ENCODE assay signal across 16 cellular contexts in genomic region chr2:238743243-238744068, GRCh38.
"Had no signal": no experiment of that assay in that cellular context is flagged by ENCODE, and none has a peak within 500 bp of the region (broad histone marks: within the 10 kb centered on the region; RNA-seq: fewer than 3 reads in every experiment).

No MANE protein-coding gene starts in this region.

- H3K27me3 ChIP-seq: hepatocyte, neutrophil, upper lobe of right lung had no signal

- H3K9me3 Mint-ChIP-seq: activated T-helper 2 cell treated with anti-CD3 and anti-CD28 coated beads, Interferon-gamma antibody, Interleukin-2, Interleukin-4, amounts not matched to agents 10 μg/mL and 5 μg/mL and 100 μg/mL, durations not matched to agents 14 hours and 24 hours and 36 hours; natural killer cell had no signal

- H3K4me1 Mint-ChIP-seq: activated naive CD4-positive, alpha-beta T cell treated with anti-CD3 and anti-CD28 coated beads, Interleukin-2, amount 10 ng/mL, durations not matched to agents 7 days and 5 days; natural killer cell had no signal

- DNase-seq: activated CD4-positive, alpha-beta T cell treated with anti-CD3 and anti-CD28 coated beads, Interleukin-2, amount 50 U/mL, for 48 hours; activated naive CD4-positive, alpha-beta T cell treated with anti-CD3 and anti-CD28 coated beads, Interleukin-2, amount 10 ng/mL, durations not matched to agents 7 days and 5 days; erythroblast; islet precursor cell; left lung; mesenchymal stem cell; natural killer cell; stimulated activated CD4-positive, alpha-beta T cell treated with anti-CD3 and anti-CD28 coated beads, Interleukin-12 subunit alpha, Interleukin-12 subunit beta, amount 100 ng/mL, for 4 hours; stimulated activated CD4-positive, alpha-beta T cell treated with anti-CD3 and anti-CD28 coated beads, Interleukin-2, amount 100 ng/mL, for 24 hours; stomach; upper lobe of right lung had no signal

- H3K27ac ChIP-seq: hepatocyte, left lung, neutrophil, parathyroid adenoma, stomach, thoracic aorta, upper lobe of right lung had no signal

- H3K27ac Mint-ChIP-seq: activated naive CD4-positive, alpha-beta T cell treated with anti-CD3 and anti-CD28 coated beads, Interleukin-2, amount 10 ng/mL, durations not matched to agents 7 days and 5 days; activated T-helper 2 cell treated with anti-CD3 and anti-CD28 coated beads, Interferon-gamma antibody, Interleukin-2, Interleukin-4, amounts not matched to agents 10 μg/mL and 5 μg/mL and 100 μg/mL, durations not matched to agents 14 hours and 24 hours and 36 hours; natural killer cell had no signal

- H3K4me1 ChIP-seq: left lung, parathyroid adenoma, stomach, upper lobe of right lung had no signal

- ATAC-seq: left lung, natural killer cell, upper lobe of right lung had no signal

- H3K4me3 ChIP-seq: hepatocyte, left lung, stomach, thoracic aorta, upper lobe of right lung had no signal

- H3K36me3 ChIP-seq: left lung, neutrophil, stomach, thoracic aorta, upper lobe of right lung had no signal

- H3K9me3 ChIP-seq: left lung, neutrophil, stomach, thoracic aorta, upper lobe of right lung had no signal

- H3K36me3 Mint-ChIP-seq: activated naive CD4-positive, alpha-beta T cell treated with anti-CD3 and anti-CD28 coated beads, Interleukin-2, amount 10 ng/mL, durations not matched to agents 7 days and 5 days; natural killer cell had no signal

- H3K4me3 Mint-ChIP-seq: activated naive CD4-positive, alpha-beta T cell treated with anti-CD3 and anti-CD28 coated beads, Interleukin-2, amount 10 ng/mL, durations not matched to agents 7 days and 5 days; natural killer cell had no signal
